ENCODE assay signal across 21 cellular contexts in the genomic region with DNA sequence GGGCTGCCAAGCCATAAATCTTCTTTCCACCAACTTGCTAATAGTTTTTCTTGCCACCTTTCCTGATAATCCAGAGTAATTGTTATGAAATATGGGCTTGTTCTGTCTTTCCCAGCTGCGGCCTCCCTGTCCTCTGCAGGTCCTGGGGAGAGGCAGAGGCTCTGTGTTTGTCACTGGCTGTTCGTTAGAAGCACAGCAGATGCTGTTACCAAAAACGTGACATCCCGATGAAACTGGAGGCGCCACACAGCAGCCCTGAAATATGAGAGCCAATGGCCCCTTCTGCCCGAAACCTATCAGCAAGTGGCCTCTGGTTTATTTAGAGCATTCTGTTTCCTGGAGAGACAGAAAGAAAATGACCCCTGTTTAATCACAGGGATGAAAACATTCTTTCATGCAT.
"Had no signal": no experiment of that assay in that cellular context is flagged by ENCODE, and none has a peak within 500 bp of the region (broad histone marks: within the 10 kb centered on the region; RNA-seq: fewer than 3 reads in every experiment).

No MANE protein-coding gene starts in this region.

- H3K27ac Mint-ChIP-seq: dendritic cell treated with granulocyte-macrophage colony-stimulating factor and Interleukin-4, amounts not matched to agents 40 ng/mL and 50 ng/mL, for 4 days; effector memory CD8-positive, alpha-beta T cell; memory B cell; mesothelial cell of epicardium; natural killer cell treated with Interleukin-12 subunit alpha and Interleukin-12 subunit beta and Interleukin-15 and Interleukin-18, amount 100 ng/mL, for 72 hours; stimulated activated memory B cell treated with anti-CD40 and anti-IgM and Interleukin-4, amounts not matched to agents 10 μg/mL and 1 μg/mL and 100 μg/mL, for 72 hours; stimulated activated naive CD8-positive, alpha-beta T cell treated with anti-CD3 and anti-CD28 coated beads, Interleukin-15, amount 100 ng/mL, for 72 hours had no signal

- ATAC-seq: effector memory CD8-positive, alpha-beta T cell; gastrocnemius medialis; heart right ventricle; lower lobe of right lung; natural killer cell treated with Interleukin-12 subunit alpha and Interleukin-12 subunit beta and Interleukin-15 and Interleukin-18, amount 100 ng/mL, for 72 hours; psoas muscle; right lobe of liver; stimulated activated memory B cell treated with anti-CD40 and anti-IgM and Interleukin-4, amounts not matched to agents 10 μg/mL and 1 μg/mL and 100 μg/mL, for 72 hours; stimulated activated naive CD8-positive, alpha-beta T cell treated with anti-CD3 and anti-CD28 coated beads, Interleukin-15, amount 100 ng/mL, for 72 hours had no signal

- H3K4me1 Mint-ChIP-seq: memory B cell; mesothelial cell of epicardium; stimulated activated memory B cell treated with anti-CD40 and anti-IgM and Interleukin-4, amounts not matched to agents 10 μg/mL and 1 μg/mL and 100 μg/mL, for 72 hours; stimulated activated naive CD8-positive, alpha-beta T cell treated with anti-CD3 and anti-CD28 coated beads, Interleukin-15, amount 100 ng/mL, for 72 hours had no signal

- H3K9me3 Mint-ChIP-seq: dendritic cell treated with granulocyte-macrophage colony-stimulating factor and Interleukin-4, amounts not matched to agents 40 ng/mL and 50 ng/mL, for 4 days; mesothelial cell of epicardium; natural killer cell treated with Interleukin-12 subunit alpha and Interleukin-12 subunit beta and Interleukin-15 and Interleukin-18, amount 100 ng/mL, for 72 hours; stimulated activated memory B cell treated with anti-CD40 and anti-IgM and Interleukin-4, amounts not matched to agents 10 μg/mL and 1 μg/mL and 100 μg/mL, for 72 hours; stimulated activated naive CD8-positive, alpha-beta T cell treated with anti-CD3 and anti-CD28 coated beads, Interleukin-15, amount 100 ng/mL, for 72 hours had no signal

- DNase-seq: effector memory CD8-positive, alpha-beta T cell; gastrocnemius medialis; heart right ventricle; hypothalamus; islet precursor cell; left ventricle myocardium inferior; lower lobe of right lung; psoas muscle; retina; right lobe of liver; spleen; stimulated activated CD4-positive, alpha-beta T cell treated with anti-CD3 and anti-CD28 coated beads, Interleukin-15, amount 100 ng/mL, for 24 hours; stimulated activated CD4-positive, alpha-beta T cell treated with anti-CD3 and anti-CD28 coated beads, Interleukin-1b, Interleukin-23, amount 100 ng/mL, for 48 hours; stimulated activated CD4-positive, alpha-beta T cell treated with anti-CD3 and anti-CD28 coated beads, Interleukin-4, amount 100 ng/mL, for 24 hours; stimulated activated naive CD8-positive, alpha-beta T cell treated with anti-CD3 and anti-CD28 coated beads, Interleukin-15, amount 100 ng/mL, for 72 hours; testis had no signal

- H3K4me3 Mint-ChIP-seq: dendritic cell treated with granulocyte-macrophage colony-stimulating factor and Interleukin-4, amounts not matched to agents 40 ng/mL and 50 ng/mL, for 4 days; effector memory CD8-positive, alpha-beta T cell; memory B cell; mesothelial cell of epicardium; natural killer cell treated with Interleukin-12 subunit alpha and Interleukin-12 subunit beta and Interleukin-15 and Interleukin-18, amount 100 ng/mL, for 72 hours; stimulated activated memory B cell treated with anti-CD40 and anti-IgM and Interleukin-4, amounts not matched to agents 10 μg/mL and 1 μg/mL and 100 μg/mL, for 72 hours; stimulated activated naive CD8-positive, alpha-beta T cell treated with anti-CD3 and anti-CD28 coated beads, Interleukin-15, amount 100 ng/mL, for 72 hours had no signal

- H3K36me3 Mint-ChIP-seq: memory B cell; mesothelial cell of epicardium; natural killer cell treated with Interleukin-12 subunit alpha and Interleukin-12 subunit beta and Interleukin-15 and Interleukin-18, amount 100 ng/mL, for 72 hours; stimulated activated memory B cell treated with anti-CD40 and anti-IgM and Interleukin-4, amounts not matched to agents 10 μg/mL and 1 μg/mL and 100 μg/mL, for 72 hours had no signal

- H3K27me3 Mint-ChIP-seq: memory B cell; stimulated activated memory B cell treated with anti-CD40 and anti-IgM and Interleukin-4, amounts not matched to agents 10 μg/mL and 1 μg/mL and 100 μg/mL, for 72 hours had no signal
